In the genomic region with DNA sequence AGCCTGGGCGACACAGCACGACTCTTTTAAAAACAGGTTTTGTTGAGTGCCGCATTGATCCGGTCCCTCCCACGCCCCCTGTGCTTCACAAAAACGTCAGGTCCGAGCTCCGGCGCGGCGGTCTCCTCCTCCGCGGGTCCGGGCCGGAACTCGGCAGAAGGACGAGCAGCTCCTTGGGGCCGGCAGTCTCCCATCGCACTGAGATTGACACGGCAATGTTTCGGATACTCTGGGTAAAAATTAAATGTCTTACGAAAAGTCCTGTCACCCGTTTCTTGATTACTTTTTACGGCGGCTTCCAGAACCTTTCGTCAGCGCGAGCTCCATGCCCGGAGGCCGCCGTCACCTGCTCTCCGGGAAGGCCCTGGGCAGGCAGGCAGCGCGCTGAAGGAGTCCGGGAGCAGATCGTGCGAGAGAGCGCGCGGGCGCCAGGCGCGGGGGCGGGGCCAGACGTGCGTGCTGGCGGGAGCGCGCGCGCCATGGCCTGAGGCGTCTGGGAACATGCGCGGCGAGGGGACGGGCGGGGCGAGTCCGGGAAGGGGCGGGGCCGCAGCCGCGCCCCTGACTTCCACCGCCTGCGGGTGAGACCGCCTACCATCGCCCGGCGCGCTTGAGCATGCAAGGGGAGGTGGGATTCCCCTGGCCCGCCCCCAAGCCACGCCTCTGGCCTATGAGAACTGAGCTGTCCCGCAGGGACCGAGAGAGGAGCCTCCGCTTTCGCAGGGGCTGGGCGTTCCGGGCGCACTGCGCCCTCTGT, we compare ENCODE assay signal across 1 cellular context.
TF ChIP-seq lines count a peak whose summit lies in the region.

No MANE protein-coding gene starts in this region.

TF ChIP-seq in GM23338, 12 proteins besides CTCF, POLR2A, EP300 and RAD21 (continued from another document):
- TF ChIP-seq, protein P1, sequence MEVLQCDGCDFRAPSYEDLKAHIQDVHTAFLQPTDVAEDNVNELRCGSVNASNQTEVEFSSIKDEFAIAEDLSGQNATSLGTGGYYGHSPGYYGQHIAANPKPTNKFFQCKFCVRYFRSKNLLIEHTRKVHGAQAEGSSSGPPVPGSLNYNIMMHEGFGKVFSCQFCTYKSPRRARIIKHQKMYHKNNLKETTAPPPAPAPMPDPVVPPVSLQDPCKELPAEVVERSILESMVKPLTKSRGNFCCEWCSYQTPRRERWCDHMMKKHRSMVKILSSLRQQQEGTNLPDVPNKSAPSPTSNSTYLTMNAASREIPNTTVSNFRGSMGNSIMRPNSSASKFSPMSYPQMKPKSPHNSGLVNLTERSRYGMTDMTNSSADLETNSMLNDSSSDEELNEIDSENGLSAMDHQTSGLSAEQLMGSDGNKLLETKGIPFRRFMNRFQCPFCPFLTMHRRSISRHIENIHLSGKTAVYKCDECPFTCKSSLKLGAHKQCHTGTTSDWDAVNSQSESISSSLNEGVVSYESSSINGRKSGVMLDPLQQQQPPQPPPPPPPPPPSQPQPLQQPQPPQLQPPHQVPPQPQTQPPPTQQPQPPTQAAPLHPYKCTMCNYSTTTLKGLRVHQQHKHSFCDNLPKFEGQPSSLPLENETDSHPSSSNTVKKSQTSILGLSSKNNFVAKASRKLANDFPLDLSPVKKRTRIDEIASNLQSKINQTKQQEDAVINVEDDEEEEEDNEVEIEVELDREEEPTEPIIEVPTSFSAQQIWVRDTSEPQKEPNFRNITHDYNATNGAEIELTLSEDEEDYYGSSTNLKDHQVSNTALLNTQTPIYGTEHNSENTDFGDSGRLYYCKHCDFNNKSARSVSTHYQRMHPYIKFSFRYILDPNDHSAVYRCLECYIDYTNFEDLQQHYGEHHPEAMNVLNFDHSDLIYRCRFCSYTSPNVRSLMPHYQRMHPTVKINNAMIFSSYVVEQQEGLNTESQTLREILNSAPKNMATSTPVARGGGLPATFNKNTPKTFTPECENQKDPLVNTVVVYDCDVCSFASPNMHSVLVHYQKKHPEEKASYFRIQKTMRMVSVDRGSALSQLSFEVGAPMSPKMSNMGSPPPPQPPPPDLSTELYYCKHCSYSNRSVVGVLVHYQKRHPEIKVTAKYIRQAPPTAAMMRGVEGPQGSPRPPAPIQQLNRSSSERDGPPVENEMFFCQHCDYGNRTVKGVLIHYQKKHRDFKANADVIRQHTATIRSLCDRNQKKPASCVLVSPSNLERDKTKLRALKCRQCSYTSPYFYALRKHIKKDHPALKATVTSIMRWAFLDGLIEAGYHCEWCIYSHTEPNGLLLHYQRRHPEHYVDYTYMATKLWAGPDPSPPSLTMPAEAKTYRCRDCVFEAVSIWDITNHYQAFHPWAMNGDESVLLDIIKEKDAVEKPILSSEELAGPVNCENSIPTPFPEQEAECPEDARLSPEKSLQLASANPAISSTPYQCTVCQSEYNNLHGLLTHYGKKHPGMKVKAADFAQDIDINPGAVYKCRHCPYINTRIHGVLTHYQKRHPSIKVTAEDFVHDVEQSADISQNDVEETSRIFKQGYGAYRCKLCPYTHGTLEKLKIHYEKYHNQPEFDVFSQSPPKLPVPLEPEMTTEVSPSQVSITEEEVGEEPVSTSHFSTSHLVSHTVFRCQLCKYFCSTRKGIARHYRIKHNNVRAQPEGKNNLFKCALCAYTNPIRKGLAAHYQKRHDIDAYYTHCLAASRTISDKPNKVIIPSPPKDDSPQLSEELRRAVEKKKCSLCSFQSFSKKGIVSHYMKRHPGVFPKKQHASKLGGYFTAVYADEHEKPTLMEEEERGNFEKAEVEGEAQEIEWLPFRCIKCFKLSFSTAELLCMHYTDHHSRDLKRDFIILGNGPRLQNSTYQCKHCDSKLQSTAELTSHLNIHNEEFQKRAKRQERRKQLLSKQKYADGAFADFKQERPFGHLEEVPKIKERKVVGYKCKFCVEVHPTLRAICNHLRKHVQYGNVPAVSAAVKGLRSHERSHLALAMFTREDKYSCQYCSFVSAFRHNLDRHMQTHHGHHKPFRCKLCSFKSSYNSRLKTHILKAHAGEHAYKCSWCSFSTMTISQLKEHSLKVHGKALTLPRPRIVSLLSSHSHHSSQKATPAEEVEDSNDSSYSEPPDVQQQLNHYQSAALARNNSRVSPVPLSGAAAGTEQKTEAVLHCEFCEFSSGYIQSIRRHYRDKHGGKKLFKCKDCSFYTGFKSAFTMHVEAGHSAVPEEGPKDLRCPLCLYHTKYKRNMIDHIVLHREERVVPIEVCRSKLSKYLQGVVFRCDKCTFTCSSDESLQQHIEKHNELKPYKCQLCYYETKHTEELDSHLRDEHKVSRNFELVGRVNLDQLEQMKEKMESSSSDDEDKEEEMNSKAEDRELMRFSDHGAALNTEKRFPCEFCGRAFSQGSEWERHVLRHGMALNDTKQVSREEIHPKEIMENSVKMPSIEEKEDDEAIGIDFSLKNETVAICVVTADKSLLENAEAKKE (CRISPR knock-in tag; IDR thresholded peaks at IDR 0.05): no peak
